ENCODE assay signal across 1 cellular context in genomic region chr1:35718492-35719336, GRCh38.
TF ChIP-seq lines count a peak whose summit lies in the region.

A gene with protein sequence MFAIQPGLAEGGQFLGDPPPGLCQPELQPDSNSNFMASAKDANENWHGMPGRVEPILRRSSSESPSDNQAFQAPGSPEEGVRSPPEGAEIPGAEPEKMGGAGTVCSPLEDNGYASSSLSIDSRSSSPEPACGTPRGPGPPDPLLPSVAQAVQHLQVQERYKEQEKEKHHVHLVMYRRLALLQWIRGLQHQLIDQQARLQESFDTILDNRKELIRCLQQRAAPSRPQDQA (minus strand): TSS chr1:35718884. CDS start chr1:35716321, 2,563 bp downstream.

TF ChIP-seq in H1, 55 proteins besides CTCF, POLR2A, EP300 and RAD21 (continued from another document):
- TF ChIP-seq NRF1 (IDR thresholded peaks at IDR 0.05; ENCODE audit: low read depth, low read length): no peak
- no peak for TF ChIP-seq CHD1 (IDR thresholded peaks at IDR 0.05; ENCODE audit: low read depth, low read length)
- TF ChIP-seq SRF (IDR thresholded peaks at IDR 0.05; ENCODE audit: low read depth, low read length): no peak
- 0 out of 2 replicates have a peak, but pooled peaks have one; percentile 27 for TF ChIP-seq YY1 (IDR thresholded peaks at IDR 0.05; ENCODE audit: low read depth, low read length)
- no peak for TF ChIP-seq CBX8 (IDR thresholded peaks at IDR 0.05; ENCODE audit: borderline replicate concordance, low read depth, low read length)
- TF ChIP-seq SUZ12 (IDR thresholded peaks at IDR 0.05; ENCODE audit: low read length): no peak
- TF ChIP-seq CEBPB (IDR thresholded peaks at IDR 0.05; ENCODE audit: low read depth, low read length): no peak
- no peak for TF ChIP-seq TCF12 (IDR thresholded peaks at IDR 0.05; ENCODE audit: low read depth, low read length)
- TF ChIP-seq, protein P1, sequence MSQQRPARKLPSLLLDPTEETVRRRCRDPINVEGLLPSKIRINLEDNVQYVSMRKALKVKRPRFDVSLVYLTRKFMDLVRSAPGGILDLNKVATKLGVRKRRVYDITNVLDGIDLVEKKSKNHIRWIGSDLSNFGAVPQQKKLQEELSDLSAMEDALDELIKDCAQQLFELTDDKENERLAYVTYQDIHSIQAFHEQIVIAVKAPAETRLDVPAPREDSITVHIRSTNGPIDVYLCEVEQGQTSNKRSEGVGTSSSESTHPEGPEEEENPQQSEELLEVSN (IDR thresholded peaks at IDR 0.05): peak; percentile 93
- no peak for TF ChIP-seq ZNF274 (IDR thresholded peaks at IDR 0.05; ENCODE audit: borderline replicate concordance, extremely low read depth, low read length)
- TF ChIP-seq CHD2 (IDR thresholded peaks at IDR 0.05; ENCODE audit: low read length): no peak
- TF ChIP-seq RNF2 (IDR thresholded peaks at IDR 0.05; ENCODE audit: borderline replicate concordance, low read depth, low read length, missing control alignments, poor library complexity, severe bottlenecking): no peak
- no peak for TF ChIP-seq HDAC6 (IDR thresholded peaks at IDR 0.05; ENCODE audit: low read depth, low read length)
- no peak for TF ChIP-seq SIN3A (conservative IDR thresholded peaks at IDR 0.05 in 1 of 2, IDR thresholded peaks at IDR 0.05 in 1 of 2; ENCODE audit: low read depth in 1 of 2, low read length in 2 of 2)
- no peak for TF ChIP-seq SIX5 (IDR thresholded peaks at IDR 0.05; ENCODE audit: low read depth, low read length)
- TF ChIP-seq POLR2AphosphoS5 (IDR thresholded peaks at IDR 0.05; ENCODE audit: low read depth, low read length): no peak; the same call in 1 of the 2 replicates
- no peak for TF ChIP-seq SAP30 (IDR thresholded peaks at IDR 0.05; ENCODE audit: insufficient read depth, insufficient replicate concordance, low read length)
- no peak for TF ChIP-seq CBX5 (IDR thresholded peaks at IDR 0.05; ENCODE audit: low read depth, low read length)
- no peak for TF ChIP-seq JUN (IDR thresholded peaks at IDR 0.05; ENCODE audit: low read depth, low read length)
- peak; percentile 42 for TF ChIP-seq ASH2L (IDR thresholded peaks at IDR 0.05; ENCODE audit: low read length)
- 0 out of 2 replicates have a peak, but pooled peaks have one; percentile 7 for TF ChIP-seq TBP (IDR thresholded peaks at IDR 0.05; ENCODE audit: low read depth, low read length)
- TF ChIP-seq KDM1A (IDR thresholded peaks at IDR 0.05; ENCODE audit: borderline replicate concordance, low read length): peak; percentile 77
- TF ChIP-seq GABPA (IDR thresholded peaks at IDR 0.05; ENCODE audit: borderline replicate concordance, insufficient read depth, low read length): no peak
- TF ChIP-seq EGR1 (IDR thresholded peaks at IDR 0.05; ENCODE audit: borderline replicate concordance, low read depth, low read length): no peak
- TF ChIP-seq CREB1 (IDR thresholded peaks at IDR 0.05): no peak
- peak; percentile 32; the same call in 1 of the 2 replicates for TF ChIP-seq PHF8 (conservative IDR thresholded peaks at IDR 0.05; ENCODE audit: low read depth, low read length)
- TF ChIP-seq TAF7 (optimal IDR thresholded peaks at IDR 0.05; ENCODE audit: borderline replicate concordance, low read depth, low read length): no peak
- no peak; the same call in 1 of the 2 replicates for TF ChIP-seq MAFK (IDR thresholded peaks at IDR 0.05; ENCODE audit: low read depth, low read length)
- no peak for TF ChIP-seq ATF3 (IDR thresholded peaks at IDR 0.05; ENCODE audit: insufficient read depth, low read depth, low read length)
- TF ChIP-seq SP4 (IDR thresholded peaks at IDR 0.05; ENCODE audit: low read length): no peak
- TF ChIP-seq RFX5 (IDR thresholded peaks at IDR 0.05; ENCODE audit: borderline replicate concordance, low read depth, low read length): no peak
- peak; percentile 96 for TF ChIP-seq MAX (IDR thresholded peaks at IDR 0.05)
- no peak for TF ChIP-seq NANOG (IDR thresholded peaks at IDR 0.05; ENCODE audit: insufficient read depth, low read depth, low read length, poor library complexity, severe bottlenecking)
